13 cellular contexts compared by ENCODE assay signal in genomic region chr2:212392544-212392943, GRCh38.
DNase-seq lines count a peak whose midpoint lies in the region; ATAC-seq and TF ChIP-seq lines count a peak whose summit lies in the region.
"Had no signal": no experiment of that assay in that cellular context is flagged by ENCODE, and none has a peak within 500 bp of the region (broad histone marks: within the 10 kb centered on the region; RNA-seq: fewer than 3 reads in every experiment).

No MANE protein-coding gene starts in this region.

- POLR2A ChIA-PET in SK-N-SH (lab: Yijun Ruan, JAX): no interaction called here

- no peak for TF ChIP-seq EP300 in SK-N-SH (IDR thresholded peaks at IDR 0.05; ENCODE audit: borderline replicate concordance in 1 of 2, low read depth in 1 of 2, low read length in 1 of 2)

- H3K4me3 ChIP-seq in SK-N-SH (ENCODE audit: low read depth in 2 of 2, low read length in 1 of 2) (no peak overlapping the region), adipocyte (ENCODE audit: low read length) (no peak overlapping the region)

- H3K9me3 ChIP-seq in SK-N-SH: no peaks in the 10 kb centered on the region
- no peaks in the 10 kb centered on the region for H3K9me3 ChIP-seq in adipocyte (ENCODE audit: control insufficient read depth, low read length)
- H3K9me3 ChIP-seq: Caco-2 had no signal

- H3K9ac ChIP-seq in SK-N-SH (no peak overlapping the region), adipocyte (ENCODE audit: low read length) (no peak overlapping the region)

- peak overlapping the region in 1 of 2 experiments; percentile 37; a peak in 2 of 4 replicates for H3K27ac ChIP-seq in SK-N-SH (ENCODE audit: low read depth in 2 of 2, low read length in 1 of 2)
- H3K27ac ChIP-seq: C4-2B had no signal

- H3K4me2 ChIP-seq in SK-N-SH: no peak overlapping the region

- no peaks in the 10 kb centered on the region for H3K9me2 ChIP-seq in SK-N-SH

- H2AFZ ChIP-seq in SK-N-SH (ENCODE audit: low read depth): no peak overlapping the region

- H3K27me3 ChIP-seq in SK-N-SH (ENCODE audit: insufficient read depth): no peaks in the 10 kb centered on the region
- no peaks in the 10 kb centered on the region for H3K27me3 ChIP-seq in adipocyte (replicated peaks; ENCODE audit: control insufficient read depth, insufficient read depth, low read length)

- no peaks in the 10 kb centered on the region; a peak in 2 of 4 replicates for H3K4me1 ChIP-seq in SK-N-SH (ENCODE audit: control insufficient read depth in 1 of 2, insufficient read depth in 2 of 2, low read depth in 1 of 2, low read length in 1 of 2)
- H3K4me1 ChIP-seq in adipocyte (ENCODE audit: control insufficient read depth, insufficient read depth, low read length): no peaks in the 10 kb centered on the region
- H3K4me1 ChIP-seq: Caco-2 had no signal

- TF ChIP-seq RAD21 in SK-N-SH (IDR thresholded peaks at IDR 0.05; ENCODE audit: low read length): no peak

- 63% methylated on average over 3 of the region's 3 CpGs for WGBS in SK-N-SH (ENCODE audit: low lambda C conversion rate)

- DNase-seq in SK-N-SH (no peak), adipocyte (ENCODE audit: low read depth) (peak; percentile 63), fibroblast of peridontal ligament (ENCODE audit: extremely low read depth) (peak; percentile 70), HUDEP-2 (lab: John Stamatoyannopoulos, UW; ENCODE audit: unreplicated experiment in 76 of 76) (no peak)
- DNase-seq: 8988T; AML-193; Caco-2; CD4-positive, alpha-beta T cell; H9 had no signal

- no peaks in the 10 kb centered on the region for H4K20me1 ChIP-seq in SK-N-SH (ENCODE audit: insufficient read depth)

- H3K79me2 ChIP-seq in SK-N-SH (ENCODE audit: insufficient read depth): no peaks in the 10 kb centered on the region

- H3F3A ChIP-seq in SK-N-SH (replicated peaks; ENCODE audit: insufficient read depth): peaks cover 4% of the 10 kb centered on the region

- H3K36me3 ChIP-seq in SK-N-SH (replicated peaks in 1 of 2; ENCODE audit: control insufficient read depth in 1 of 2, insufficient read depth in 2 of 2, low read length in 1 of 2) (no peaks in the 10 kb centered on the region), adipocyte (ENCODE audit: control insufficient read depth, insufficient read depth, low read length, severe bottlenecking) (no peaks in the 10 kb centered on the region)

- ATAC-seq in SK-N-SH treated with all-trans-retinoic acid at 6 μM for 48 hours (peak; percentile 83), GM18868 (IDR thresholded peaks at IDR 0.05; ENCODE audit: unreplicated experiment) (no peak), GM18867 (IDR thresholded peaks at IDR 0.05; ENCODE audit: unreplicated experiment) (no peak)

- TF ChIP-seq CTCF in SK-N-SH (IDR thresholded peaks at IDR 0.05): no peak

- CTCF ChIA-PET in SK-N-SH (lab: Yijun Ruan, JAX): no interaction called here

TF ChIP-seq in SK-N-SH treated with all-trans-retinoic acid at 6 μM for 48 hours, 23 proteins besides CTCF, POLR2A, EP300 and RAD21:
- no peak for TF ChIP-seq ISL1 (CRISPR knock-in tag; IDR thresholded peaks at IDR 0.05)
- no peak for TF ChIP-seq CREB5 (CRISPR knock-in tag; IDR thresholded peaks at IDR 0.05; ENCODE audit: low read depth)

TF ChIP-seq in SK-N-SH, 30 proteins besides CTCF, POLR2A, EP300 and RAD21:
- no peak for TF ChIP-seq EZH2phosphoT487 (IDR thresholded peaks at IDR 0.05; ENCODE audit: borderline replicate concordance, low read depth)
- no peak for TF ChIP-seq CHD2 (IDR thresholded peaks at IDR 0.05; ENCODE audit: low read length, partially characterized antibody)
- TF ChIP-seq FOSL2 (IDR thresholded peaks at IDR 0.05; ENCODE audit: borderline replicate concordance, low read depth): no peak
- TF ChIP-seq USF1 (IDR thresholded peaks at IDR 0.05; ENCODE audit: borderline replicate concordance, low read depth): no peak
- TF ChIP-seq TEAD4 (IDR thresholded peaks at IDR 0.05; ENCODE audit: borderline replicate concordance, insufficient read depth): no peak
- no peak for TF ChIP-seq YY1 (IDR thresholded peaks at IDR 0.05; ENCODE audit: low read depth)
- TF ChIP-seq FOXM1 (IDR thresholded peaks at IDR 0.05; ENCODE audit: low read depth): no peak
- TF ChIP-seq MEF2A (IDR thresholded peaks at IDR 0.05; ENCODE audit: borderline replicate concordance, low read depth): no peak
- no peak for TF ChIP-seq USF2 (IDR thresholded peaks at IDR 0.05; ENCODE audit: borderline replicate concordance, low read depth, low read length)

Comparison
In these comparisons a context has a peak if more than half of its experiments do, and no peak if none do; other contexts are left out.
1. DNase-seq: peak in adipocyte (single experiment) and fibroblast of peridontal ligament (single experiment); none in SK-N-SH (single experiment) and HUDEP-2 (0 of 76).